ENCODE assay signal across 8 cellular contexts in genomic region chr5:44809215-44809955, GRCh38. TPM values are rescaled to one million over a fixed set of nuclear protein-coding genes. Genes with fewer than 3 reads are reported as not detected.
DNase-seq lines count a peak whose midpoint lies in the region; ATAC-seq, FAIRE-seq and TF ChIP-seq lines count a peak whose summit lies in the region.

No MANE protein-coding gene starts in this region.

- H3K27ac ChIP-seq in heart left ventricle, result peak overlapping the region; percentile 51 to 95 (median 92)

- peaks cover 5 to 37% (median 22%) of the 10 kb centered on the region in 12 donors for H3K4me1 ChIP-seq in heart left ventricle

- no peak for FAIRE-seq in urothelium cell line (lab: Jason Lieb, UNC)

- H3K9me3 Mint-ChIP-seq in activated naive CD8-positive, alpha-beta T cell treated with anti-CD3 and anti-CD28 coated beads, Interleukin-2, amount 10 ng/mL, durations not matched to agents 7 days and 5 days, result no peaks in the 10 kb centered on the region

- H3K4me3 Mint-ChIP-seq in activated naive CD8-positive, alpha-beta T cell treated with anti-CD3 and anti-CD28 coated beads, Interleukin-2, amount 10 ng/mL, durations not matched to agents 7 days and 5 days, result peak overlapping the region; percentile 94

- TF ChIP-seq POLR2A in Raji (IDR thresholded peaks at IDR 0.05; ENCODE audit: insufficient read depth, low read depth, low read length), result peak; percentile 14
- TF ChIP-seq POLR2A in heart left ventricle (IDR thresholded peaks at IDR 0.05), result no peak

- peaks cover 7% of the 10 kb centered on the region for H3K36me3 Mint-ChIP-seq in activated naive CD8-positive, alpha-beta T cell treated with anti-CD3 and anti-CD28 coated beads, Interleukin-2, amount 10 ng/mL, durations not matched to agents 7 days and 5 days

- H3K4me1 Mint-ChIP-seq in activated naive CD8-positive, alpha-beta T cell treated with anti-CD3 and anti-CD28 coated beads, Interleukin-2, amount 10 ng/mL, durations not matched to agents 7 days and 5 days, result peaks cover 27% of the 10 kb centered on the region

- peak; percentile 60 for DNase-seq in EH (ENCODE audit: low read depth)
- peak; percentile 55 for DNase-seq in Jurkat, Clone E6-1 (ENCODE audit: low read depth, low spot score)
- DNase-seq in activated naive CD8-positive, alpha-beta T cell treated with anti-CD3 and anti-CD28 coated beads, Interleukin-2, amount 10 ng/mL, durations not matched to agents 7 days and 5 days, result peak; percentile 68
- DNase-seq in heart left ventricle, result peak; percentile 14 to 67 (median 39)
- DNase-seq in posterior vena cava (ENCODE audit: low spot score), result peak; percentile 81
- peak; percentile 42 for DNase-seq in urothelium cell line (ENCODE audit: low spot score)

- no peaks in the 10 kb centered on the region for H3K27me3 Mint-ChIP-seq in activated naive CD8-positive, alpha-beta T cell treated with anti-CD3 and anti-CD28 coated beads, Interleukin-2, amount 10 ng/mL, durations not matched to agents 7 days and 5 days

- peak overlapping the region; percentile 91 for H3K4me3 ChIP-seq in Jurkat, Clone E6-1 (ENCODE audit: low read length)
- H3K4me3 ChIP-seq in heart left ventricle, result peak overlapping the region; percentile 65 to 99 (median 92)

- no peaks in the 10 kb centered on the region for H3K27me3 ChIP-seq in heart left ventricle

- POLR2A ChIA-PET in activated naive CD8-positive, alpha-beta T cell treated with anti-CD3 and anti-CD28 coated beads, Interleukin-2, amount 10 ng/mL, durations not matched to agents 7 days and 5 days (lab: Charles Lee), result interaction anchor here (1.3 kb wide), 1 partner anchor 1325 kb away, joined by 3 read pairs; the partner anchor contains the start of gene TMEM267

- no peaks in the 10 kb centered on the region for H3K9me3 ChIP-seq in heart left ventricle

- TF ChIP-seq CTCF in heart left ventricle (IDR thresholded peaks at IDR 0.05), result no peak

- WGBS in heart left ventricle, 4 donors, result 0 to 1% (median 0%) methylated on average over 19 to 45 of the region's 45 CpGs

- H3K27ac Mint-ChIP-seq in activated naive CD8-positive, alpha-beta T cell treated with anti-CD3 and anti-CD28 coated beads, Interleukin-2, amount 10 ng/mL, durations not matched to agents 7 days and 5 days, result peak overlapping the region; percentile 96

- H3K36me3 ChIP-seq in heart left ventricle, result peaks cover 0 to 38% (median 33%) of the 10 kb centered on the region in 9 donors

- ATAC-seq in GM21723 (IDR thresholded peaks at IDR 0.05; ENCODE audit: unreplicated experiment), result peak; percentile 50
- ATAC-seq in activated naive CD8-positive, alpha-beta T cell treated with anti-CD3 and anti-CD28 coated beads, Interleukin-2, amount 10 ng/mL, durations not matched to agents 7 days and 5 days (ENCODE audit: low read depth), result peak; percentile 31
- peak; percentile 40 to 68 (median 60) for ATAC-seq in heart left ventricle

- intact Hi-C loops in heart left ventricle (cut with DNase I) (no loop called here), posterior vena cava (cut with DNase I) (no loop called here)

RNA-seq across cellular contexts. Expression of gene MRPS30, which starts 0.6 kb away (rescaled TPM):
- polyA plus RNA-seq in Jurkat, Clone E6-1 (2012; ENCODE audit: insufficient read depth, insufficient read length), result 38.7 TPM
- 10 to 100 TPM; 42.1 to 46.7 TPM for total RNA-seq in activated naive CD8-positive, alpha-beta T cell treated with anti-CD3 and anti-CD28 coated beads, Interleukin-2, amount 10 ng/mL, durations not matched to agents 7 days and 5 days
- total RNA-seq in heart left ventricle (100 to 1,000 TPM in 2 of 9 donors, 10 to 100 TPM in 7; 53.2 to 139 (median 79.8) TPM), posterior vena cava (10 to 100 TPM; 33.5 to 37.4 TPM)
- 10 to 100 TPM; 45.7 to 58.0 TPM for polyA plus RNA-seq in heart left ventricle

Comparison
In these comparisons a context has a peak if more than half of its experiments do, and no peak if none do; other contexts are left out.
1. Peak in every context shown above with its lines: DNase-seq, ATAC-seq, H3K4me3 ChIP-seq and H3K27ac ChIP-seq.